ENCODE assay signal across 2 cellular contexts in genomic region chr6:137809895-137810553, GRCh38.
TF ChIP-seq lines count a peak whose summit lies in the region.
"Not testable (repeated sequence)": the region's sequence is repeated elsewhere in the genome, so short reads cannot be mapped to it uniquely, and the experiment has no call there.

No MANE protein-coding gene starts in this region.

TF ChIP-seq in HEK293, 187 proteins besides CTCF, POLR2A, EP300 and RAD21:
- TF ChIP-seq ZNF366 (tag by site-specific recombination; conservative IDR thresholded peaks at IDR 0.05) (peak; percentile 90), PRDM1 (tag by site-specific recombination; IDR thresholded peaks at IDR 0.05) (peak; percentile 54; the same call in 1 of the 2 replicates)

TF ChIP-seq in HepG2, 621 proteins besides CTCF, POLR2A, EP300 and RAD21:
- TF ChIP-seq TRAFD1 (CRISPR knock-in tag; IDR thresholded peaks at IDR 0.05; ENCODE audit: borderline replicate concordance): peak; percentile 27; the same call in 1 of the 2 replicates
- TF ChIP-seq ZNF512 (CRISPR knock-in tag; IDR thresholded peaks at IDR 0.05): peak; percentile 97
- TF ChIP-seq ZBTB3 (CRISPR knock-in tag; IDR thresholded peaks at IDR 0.05; ENCODE audit: borderline replicate concordance, low read depth): 0 out of 2 replicates have a peak, but pooled peaks have one; percentile 7
- TF ChIP-seq LCORL (IDR thresholded peaks at IDR 0.05): peak; percentile 6; the same call in 1 of the 2 replicates
- TF ChIP-seq LCORL (CRISPR knock-in tag; IDR thresholded peaks at IDR 0.05): not testable (repeated sequence)
- peak in 1 of 2 experiments; percentile 56; a peak in 1 of 4 replicates for TF ChIP-seq ATF4 (CRISPR knock-in tag; IDR thresholded peaks at IDR 0.05)
- peak; percentile 1; the same call in 1 of the 2 replicates for TF ChIP-seq TBX2 (CRISPR knock-in tag; IDR thresholded peaks at IDR 0.05; ENCODE audit: borderline replicate concordance)
TF ChIP-seq in HepG2: peak in this region for 6; not testable (repeated sequence) for 615.
